In the genomic region with DNA sequence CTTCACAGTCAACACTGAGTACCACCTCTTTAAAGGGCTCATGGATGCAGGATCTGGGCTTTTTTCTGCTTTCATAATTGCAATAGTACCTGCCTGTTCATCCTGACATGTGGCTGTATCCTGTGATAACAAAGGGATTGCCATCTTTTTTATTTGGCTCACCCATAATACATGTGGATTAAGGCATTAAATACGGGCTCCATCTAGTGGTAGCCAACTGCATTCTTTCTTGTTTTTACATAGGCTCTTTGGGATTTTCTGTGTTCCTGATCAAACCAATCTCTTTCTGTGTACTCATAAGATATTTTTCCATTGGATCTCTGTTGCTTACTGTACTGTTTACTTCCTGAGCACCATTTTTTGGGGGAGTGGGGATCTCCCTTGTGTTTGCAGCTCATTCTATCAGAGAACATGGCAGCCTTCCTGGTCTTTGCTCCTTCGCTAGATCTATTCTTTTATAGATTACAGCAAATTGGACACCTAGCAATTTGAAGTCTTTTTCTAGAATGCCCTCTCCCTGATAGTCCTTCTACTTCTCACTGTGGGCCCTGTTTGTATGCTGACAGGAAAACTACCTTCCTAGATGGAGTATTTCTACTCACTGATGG, we compare ENCODE assay signal across 8 cellular contexts.
DNase-seq lines count a peak whose midpoint lies in the region; ATAC-seq and TF ChIP-seq lines count a peak whose summit lies in the region.

No MANE protein-coding gene starts in this region.

- H3K27me3 ChIP-seq in GM23248 (replicated peaks; ENCODE audit: insufficient read depth), result no peaks in the 10 kb centered on the region
- no peaks in the 10 kb centered on the region for H3K27me3 ChIP-seq in kidney epithelial cell (ENCODE audit: control insufficient read depth, insufficient read depth, low read length)

- no peak overlapping the region for H2AFZ ChIP-seq in GM23248

- H3K27ac ChIP-seq in GM23248, result no peak overlapping the region

- peak; percentile 48 for TF ChIP-seq CTCF in AG10803 (conservative IDR thresholded peaks at IDR 0.05; ENCODE audit: low read length)
- peak; percentile 75 for TF ChIP-seq CTCF in kidney epithelial cell (IDR thresholded peaks at IDR 0.05; ENCODE audit: insufficient read depth, low read length, poor library complexity, severe bottlenecking)

- no peak overlapping the region for H3K4me2 ChIP-seq in GM23248 (ENCODE audit: unreplicated experiment)

- POLR2A ChIA-PET in activated CD4-positive, alpha-beta T cell treated with anti-CD3 and anti-CD28 coated beads, Interleukin-2, amount 10 ng/mL, durations not matched to agents 7 days and 5 days (lab: Charles Lee), result no interaction called here

- DNase-seq in AG10803 (ENCODE audit: low read depth) (peak; percentile 11), GM23248 (peak; percentile 45), NCI-H2081 (lab: John Stamatoyannopoulos, UW) (peak; percentile 67 to 78), amniotic epithelial cell (ENCODE audit: low read depth) (peak; percentile 55), kidney epithelial cell (ENCODE audit: low read depth) (no peak), T-helper 9 cell (no peak)
- no peak for DNase-seq in stimulated activated naive CD8-positive, alpha-beta T cell treated with anti-CD3 and anti-CD28 coated beads, Interleukin-15, Interleukin-2, amounts not matched to agents 100 U/mL and 50 U/mL, for 24 hours
- no peak for DNase-seq in activated CD4-positive, alpha-beta T cell treated with anti-CD3 and anti-CD28 coated beads, Interleukin-2, amount 10 ng/mL, durations not matched to agents 7 days and 5 days

- H3K27me3 Mint-ChIP-seq in activated CD4-positive, alpha-beta T cell treated with anti-CD3 and anti-CD28 coated beads, Interleukin-2, amount 10 ng/mL, durations not matched to agents 7 days and 5 days, result no peaks in the 10 kb centered on the region

- H3K36me3 Mint-ChIP-seq in activated CD4-positive, alpha-beta T cell treated with anti-CD3 and anti-CD28 coated beads, Interleukin-2, amount 10 ng/mL, durations not matched to agents 7 days and 5 days (ENCODE audit: low read depth), result no peaks in the 10 kb centered on the region

- in situ Hi-C loops in GM23248 (cut with MboI), result no loop called here

- 15 to 18% methylated on average over 2 of the region's 2 CpGs for WGBS in GM23248 (ENCODE audit: low coverage in 1 of 2, low lambda C conversion rate in 2 of 2, missing lambda C conversion rate in 2 of 2), 2 experiments

- H3K9me3 Mint-ChIP-seq in activated CD4-positive, alpha-beta T cell treated with anti-CD3 and anti-CD28 coated beads, Interleukin-2, amount 10 ng/mL, durations not matched to agents 7 days and 5 days, result no peaks in the 10 kb centered on the region

- no peaks in the 10 kb centered on the region for H3K4me1 Mint-ChIP-seq in activated CD4-positive, alpha-beta T cell treated with anti-CD3 and anti-CD28 coated beads, Interleukin-2, amount 10 ng/mL, durations not matched to agents 7 days and 5 days

- CTCF ChIA-PET in activated CD4-positive, alpha-beta T cell treated with anti-CD3 and anti-CD28 coated beads, Interleukin-2, amount 10 ng/mL, durations not matched to agents 7 days and 5 days (lab: Charles Lee), result no interaction called here

- H3K9ac ChIP-seq in GM23248, result no peak overlapping the region

- no peak overlapping the region for H3K27ac Mint-ChIP-seq in activated CD4-positive, alpha-beta T cell treated with anti-CD3 and anti-CD28 coated beads, Interleukin-2, amount 10 ng/mL, durations not matched to agents 7 days and 5 days

- H3K4me1 ChIP-seq in GM23248 (ENCODE audit: insufficient read depth), result no peaks in the 10 kb centered on the region

- no peak overlapping the region for H3K4me3 Mint-ChIP-seq in activated CD4-positive, alpha-beta T cell treated with anti-CD3 and anti-CD28 coated beads, Interleukin-2, amount 10 ng/mL, durations not matched to agents 7 days and 5 days

- no peaks in the 10 kb centered on the region for H3K9me3 ChIP-seq in GM23248 (ENCODE audit: low read depth)

- H3K36me3 ChIP-seq in GM23248 (ENCODE audit: low read depth) (no peaks in the 10 kb centered on the region), kidney epithelial cell (ENCODE audit: control insufficient read depth, insufficient read depth, low read length) (no peaks in the 10 kb centered on the region)

- no peaks in the 10 kb centered on the region for H3F3A ChIP-seq in GM23248 (ENCODE audit: insufficient read depth)

- H3K4me3 ChIP-seq in AG10803 (ENCODE audit: low read length), result no peak overlapping the region
- H3K4me3 ChIP-seq in GM23248, result no peak overlapping the region
- H3K4me3 ChIP-seq in kidney epithelial cell (ENCODE audit: low read depth, low read length), result no peak overlapping the region

- no peak for ATAC-seq in stimulated activated naive CD8-positive, alpha-beta T cell treated with anti-CD3 and anti-CD28 coated beads, Interleukin-15, Interleukin-2, amounts not matched to agents 100 U/mL and 50 U/mL, for 24 hours

- H4K20me1 ChIP-seq in GM23248 (ENCODE audit: insufficient read depth), result no peaks in the 10 kb centered on the region

- no peaks in the 10 kb centered on the region for H3K9me2 ChIP-seq in GM23248 (ENCODE audit: insufficient read depth)

- no peaks in the 10 kb centered on the region for H3K79me2 ChIP-seq in GM23248 (ENCODE audit: insufficient read depth)

Comparison
In these comparisons a context has a peak if more than half of its experiments do, and no peak if none do; other contexts are left out.
1. DNase-seq: peak in AG10803 (single experiment), GM23248 (single experiment), NCI-H2081 (2 of 2) and amniotic epithelial cell (single experiment); none in kidney epithelial cell (single experiment), T-helper 9 cell (single experiment), stimulated activated naive CD8-positive, alpha-beta T cell treated with anti-CD3 and anti-CD28 coated beads, Interleukin-15, Interleukin-2, amounts not matched to agents 100 U/mL and 50 U/mL, for 24 hours (single experiment) and activated CD4-positive, alpha-beta T cell treated with anti-CD3 and anti-CD28 coated beads, Interleukin-2, amount 10 ng/mL, durations not matched to agents 7 days and 5 days (single experiment).